1 cellular context compared by ENCODE assay signal in the genomic region with DNA sequence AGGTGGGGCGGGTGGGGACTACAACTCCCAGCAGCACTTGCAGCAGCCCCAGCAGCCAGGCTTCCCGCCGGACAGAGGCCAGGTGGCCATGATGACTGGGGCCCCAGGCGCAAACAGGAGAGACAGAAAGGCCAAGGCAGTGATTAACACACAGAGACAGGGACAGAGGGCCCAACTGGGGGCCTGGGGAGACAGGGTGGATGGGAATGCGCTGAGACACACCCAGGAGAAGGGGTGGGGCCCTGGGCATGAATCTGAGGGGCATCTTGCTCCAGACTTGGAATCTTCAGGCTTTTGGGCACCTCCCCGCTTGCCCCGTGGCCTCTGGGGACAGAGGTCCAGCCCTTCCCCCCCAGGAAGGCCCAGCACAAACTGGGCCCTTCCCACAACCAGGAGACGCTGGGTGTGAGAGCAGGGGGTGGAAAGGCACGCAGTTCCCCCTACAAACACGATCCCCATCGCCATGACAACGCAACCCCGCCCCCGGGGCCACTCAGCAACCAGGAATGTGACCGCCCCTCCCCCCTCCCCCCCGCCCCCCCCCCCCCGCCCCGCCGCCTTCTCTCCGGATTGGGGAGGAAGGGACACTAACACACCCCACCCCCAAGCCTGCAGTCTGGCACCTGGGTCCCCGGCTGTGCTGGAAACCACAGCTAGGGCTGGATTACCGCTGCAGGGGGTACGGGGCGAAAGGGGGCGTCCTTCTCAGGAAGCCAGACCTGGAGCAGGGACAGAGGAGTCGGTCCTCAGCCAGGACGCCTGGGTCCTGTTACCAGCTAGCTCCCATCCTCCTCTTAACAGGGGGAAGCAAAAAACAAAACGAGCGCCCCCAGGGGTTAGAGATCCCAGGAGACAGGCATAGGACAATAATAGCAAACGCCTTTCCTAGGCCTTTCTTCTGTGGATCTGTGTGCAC.
TF ChIP-seq lines count a peak whose summit lies in the region.

No MANE protein-coding gene starts in this region.

TF ChIP-seq in HepG2, 621 proteins besides CTCF, POLR2A, EP300 and RAD21 (continued from another document and continues in another):
- TF ChIP-seq, protein P1, sequence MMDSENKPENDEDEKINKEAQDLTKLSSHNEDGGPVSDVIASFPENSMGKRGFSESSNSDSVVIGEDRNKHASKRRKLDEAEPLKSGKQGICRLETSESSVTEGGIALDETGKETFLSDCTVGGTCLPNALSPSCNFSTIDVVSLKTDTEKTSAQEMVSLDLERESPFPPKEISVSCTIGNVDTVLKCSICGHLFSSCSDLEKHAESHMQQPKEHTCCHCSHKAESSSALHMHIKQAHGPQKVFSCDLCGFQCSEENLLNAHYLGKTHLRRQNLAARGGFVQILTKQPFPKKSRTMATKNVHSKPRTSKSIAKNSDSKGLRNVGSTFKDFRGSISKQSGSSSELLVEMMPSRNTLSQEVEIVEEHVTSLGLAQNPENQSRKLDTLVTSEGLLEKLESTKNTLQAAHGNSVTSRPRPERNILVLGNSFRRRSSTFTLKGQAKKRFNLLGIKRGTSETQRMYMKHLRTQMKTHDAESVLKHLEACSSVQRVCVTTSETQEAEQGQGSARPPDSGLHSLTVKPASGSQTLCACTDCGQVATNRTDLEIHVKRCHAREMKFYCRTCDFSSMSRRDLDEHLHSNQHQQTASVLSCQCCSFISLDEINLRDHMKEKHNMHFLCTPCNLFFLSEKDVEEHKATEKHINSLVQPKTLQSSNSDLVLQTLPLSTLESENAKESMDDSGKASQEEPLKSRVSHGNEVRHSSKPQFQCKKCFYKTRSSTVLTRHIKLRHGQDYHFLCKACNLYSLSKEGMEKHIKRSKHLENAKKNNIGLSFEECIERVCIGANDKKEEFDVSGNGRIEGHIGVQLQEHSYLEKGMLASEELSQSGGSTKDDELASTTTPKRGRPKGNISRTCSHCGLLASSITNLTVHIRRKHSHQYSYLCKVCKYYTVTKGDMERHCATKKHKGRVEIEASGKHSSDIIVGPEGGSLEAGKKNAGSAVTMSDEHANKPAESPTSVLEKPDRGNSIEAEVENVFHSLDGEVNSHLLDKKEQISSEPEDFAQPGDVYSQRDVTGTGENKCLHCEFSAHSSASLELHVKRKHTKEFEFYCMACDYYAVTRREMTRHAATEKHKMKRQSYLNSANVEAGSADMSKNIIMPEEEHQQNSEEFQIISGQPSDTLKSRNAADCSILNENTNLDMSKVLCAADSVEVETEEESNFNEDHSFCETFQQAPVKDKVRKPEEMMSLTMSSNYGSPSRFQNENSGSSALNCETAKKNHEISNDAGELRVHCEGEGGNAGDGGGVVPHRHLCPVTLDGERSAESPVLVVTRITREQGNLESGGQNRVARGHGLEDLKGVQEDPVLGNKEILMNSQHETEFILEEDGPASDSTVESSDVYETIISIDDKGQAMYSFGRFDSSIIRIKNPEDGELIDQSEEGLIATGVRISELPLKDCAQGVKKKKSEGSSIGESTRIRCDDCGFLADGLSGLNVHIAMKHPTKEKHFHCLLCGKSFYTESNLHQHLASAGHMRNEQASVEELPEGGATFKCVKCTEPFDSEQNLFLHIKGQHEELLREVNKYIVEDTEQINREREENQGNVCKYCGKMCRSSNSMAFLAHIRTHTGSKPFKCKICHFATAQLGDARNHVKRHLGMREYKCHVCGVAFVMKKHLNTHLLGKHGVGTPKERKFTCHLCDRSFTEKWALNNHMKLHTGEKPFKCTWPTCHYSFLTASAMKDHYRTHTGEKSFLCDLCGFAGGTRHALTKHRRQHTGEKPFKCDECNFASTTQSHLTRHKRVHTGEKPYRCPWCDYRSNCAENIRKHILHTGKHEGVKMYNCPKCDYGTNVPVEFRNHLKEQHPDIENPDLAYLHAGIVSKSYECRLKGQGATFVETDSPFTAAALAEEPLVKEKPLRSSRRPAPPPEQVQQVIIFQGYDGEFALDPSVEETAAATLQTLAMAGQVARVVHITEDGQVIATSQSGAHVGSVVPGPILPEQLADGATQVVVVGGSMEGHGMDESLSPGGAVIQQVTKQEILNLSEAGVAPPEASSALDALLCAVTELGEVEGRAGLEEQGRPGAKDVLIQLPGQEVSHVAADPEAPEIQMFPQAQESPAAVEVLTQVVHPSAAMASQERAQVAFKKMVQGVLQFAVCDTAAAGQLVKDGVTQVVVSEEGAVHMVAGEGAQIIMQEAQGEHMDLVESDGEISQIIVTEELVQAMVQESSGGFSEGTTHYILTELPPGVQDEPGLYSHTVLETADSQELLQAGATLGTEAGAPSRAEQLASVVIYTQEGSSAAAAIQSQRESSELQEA (CRISPR knock-in tag; IDR thresholded peaks at IDR 0.05; ENCODE audit: not compliant biosample characterization) = no peak
- TF ChIP-seq GABPB1 (CRISPR knock-in tag; IDR thresholded peaks at IDR 0.05) (peak; percentile 85), NCOR1 (IDR thresholded peaks at IDR 0.05; ENCODE audit: borderline replicate concordance, low read length) (0 out of 2 replicates have a peak, but pooled peaks have one; percentile 25), PHF21A (CRISPR knock-in tag; IDR thresholded peaks at IDR 0.05) (no peak), RNF2 (conservative IDR thresholded peaks at IDR 0.05; ENCODE audit: low read depth) (no peak), GATAD1 (CRISPR knock-in tag; IDR thresholded peaks at IDR 0.05) (peak; percentile 70), ETV5 (CRISPR knock-in tag; IDR thresholded peaks at IDR 0.05; ENCODE audit: borderline replicate concordance) (peak; percentile 7; the same call in 1 of the 2 replicates), ZNF780A (CRISPR knock-in tag; IDR thresholded peaks at IDR 0.05) (no peak), HES4 (CRISPR knock-in tag; IDR thresholded peaks at IDR 0.05; ENCODE audit: borderline replicate concordance) (no peak), ZKSCAN5 (CRISPR knock-in tag; IDR thresholded peaks at IDR 0.05) (no peak), ZNF282 (IDR thresholded peaks at IDR 0.05; ENCODE audit: partially characterized antibody) (no peak), YY1 (IDR thresholded peaks at IDR 0.05; ENCODE audit: insufficient read depth, insufficient replicate concordance, low read depth, low read length) (peak; percentile 91), TAF1 (CRISPR knock-in tag; IDR thresholded peaks at IDR 0.05) (no peak), ZC3H4 (CRISPR knock-in tag; IDR thresholded peaks at IDR 0.05; ENCODE audit: borderline replicate concordance) (peak; percentile 78; the same call in 1 of the 2 replicates), NONO (IDR thresholded peaks at IDR 0.05) (no peak), NONO (CRISPR knock-in tag; conservative IDR thresholded peaks at IDR 0.05) (peak; percentile 68), SIX1 (CRISPR knock-in tag; IDR thresholded peaks at IDR 0.05; ENCODE audit: borderline replicate concordance) (no peak), CHCHD3 (CRISPR knock-in tag; IDR thresholded peaks at IDR 0.05) (no peak), ZNF614 (CRISPR knock-in tag; IDR thresholded peaks at IDR 0.05; ENCODE audit: borderline replicate concordance) (peak; percentile 6; the same call in 1 of the 2 replicates), NCOA2 (CRISPR knock-in tag; IDR thresholded peaks at IDR 0.05) (0 out of 2 replicates have a peak, but pooled peaks have one; percentile 42), ZBTB42 (CRISPR knock-in tag; IDR thresholded peaks at IDR 0.05) (no peak), SUZ12 (IDR thresholded peaks at IDR 0.05; ENCODE audit: low read depth, low read length) (peak; percentile 44; the same call in 1 of the 2 replicates), NCOA5 (CRISPR knock-in tag; IDR thresholded peaks at IDR 0.05) (no peak), RFX1 (IDR thresholded peaks at IDR 0.05) (peak; percentile 81), ZNF737 (CRISPR knock-in tag; IDR thresholded peaks at IDR 0.05; ENCODE audit: borderline replicate concordance) (no peak), KAT8 (CRISPR knock-in tag; IDR thresholded peaks at IDR 0.05) (no peak; the same call in 1 of the 2 replicates)
- TF ChIP-seq, protein P2, sequence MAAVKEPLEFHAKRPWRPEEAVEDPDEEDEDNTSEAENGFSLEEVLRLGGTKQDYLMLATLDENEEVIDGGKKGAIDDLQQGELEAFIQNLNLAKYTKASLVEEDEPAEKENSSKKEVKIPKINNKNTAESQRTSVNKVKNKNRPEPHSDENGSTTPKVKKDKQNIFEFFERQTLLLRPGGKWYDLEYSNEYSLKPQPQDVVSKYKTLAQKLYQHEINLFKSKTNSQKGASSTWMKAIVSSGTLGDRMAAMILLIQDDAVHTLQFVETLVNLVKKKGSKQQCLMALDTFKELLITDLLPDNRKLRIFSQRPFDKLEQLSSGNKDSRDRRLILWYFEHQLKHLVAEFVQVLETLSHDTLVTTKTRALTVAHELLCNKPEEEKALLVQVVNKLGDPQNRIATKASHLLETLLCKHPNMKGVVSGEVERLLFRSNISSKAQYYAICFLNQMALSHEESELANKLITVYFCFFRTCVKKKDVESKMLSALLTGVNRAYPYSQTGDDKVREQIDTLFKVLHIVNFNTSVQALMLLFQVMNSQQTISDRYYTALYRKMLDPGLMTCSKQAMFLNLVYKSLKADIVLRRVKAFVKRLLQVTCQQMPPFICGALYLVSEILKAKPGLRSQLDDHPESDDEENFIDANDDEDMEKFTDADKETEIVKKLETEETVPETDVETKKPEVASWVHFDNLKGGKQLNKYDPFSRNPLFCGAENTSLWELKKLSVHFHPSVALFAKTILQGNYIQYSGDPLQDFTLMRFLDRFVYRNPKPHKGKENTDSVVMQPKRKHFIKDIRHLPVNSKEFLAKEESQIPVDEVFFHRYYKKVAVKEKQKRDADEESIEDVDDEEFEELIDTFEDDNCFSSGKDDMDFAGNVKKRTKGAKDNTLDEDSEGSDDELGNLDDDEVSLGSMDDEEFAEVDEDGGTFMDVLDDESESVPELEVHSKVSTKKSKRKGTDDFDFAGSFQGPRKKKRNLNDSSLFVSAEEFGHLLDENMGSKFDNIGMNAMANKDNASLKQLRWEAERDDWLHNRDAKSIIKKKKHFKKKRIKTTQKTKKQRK (IDR thresholded peaks at IDR 0.05; ENCODE audit: low read length) = no peak
- TF ChIP-seq, protein P3, sequence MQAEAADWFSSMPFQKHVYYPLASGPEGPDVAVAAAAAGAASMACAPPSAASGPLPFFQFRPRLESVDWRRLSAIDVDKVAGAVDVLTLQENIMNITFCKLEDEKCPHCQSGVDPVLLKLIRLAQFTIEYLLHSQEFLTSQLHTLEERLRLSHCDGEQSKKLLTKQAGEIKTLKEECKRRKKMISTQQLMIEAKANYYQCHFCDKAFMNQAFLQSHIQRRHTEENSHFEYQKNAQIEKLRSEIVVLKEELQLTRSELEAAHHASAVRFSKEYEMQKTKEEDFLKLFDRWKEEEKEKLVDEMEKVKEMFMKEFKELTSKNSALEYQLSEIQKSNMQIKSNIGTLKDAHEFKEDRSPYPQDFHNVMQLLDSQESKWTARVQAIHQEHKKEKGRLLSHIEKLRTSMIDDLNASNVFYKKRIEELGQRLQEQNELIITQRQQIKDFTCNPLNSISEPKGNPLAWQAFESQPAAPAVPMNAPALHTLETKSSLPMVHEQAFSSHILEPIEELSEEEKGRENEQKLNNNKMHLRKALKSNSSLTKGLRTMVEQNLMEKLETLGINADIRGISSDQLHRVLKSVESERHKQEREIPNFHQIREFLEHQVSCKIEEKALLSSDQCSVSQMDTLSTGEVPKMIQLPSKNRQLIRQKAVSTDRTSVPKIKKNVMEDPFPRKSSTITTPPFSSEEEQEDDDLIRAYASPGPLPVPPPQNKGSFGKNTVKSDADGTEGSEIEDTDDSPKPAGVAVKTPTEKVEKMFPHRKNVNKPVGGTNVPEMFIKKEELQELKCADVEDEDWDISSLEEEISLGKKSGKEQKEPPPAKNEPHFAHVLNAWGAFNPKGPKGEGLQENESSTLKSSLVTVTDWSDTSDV (CRISPR knock-in tag; IDR thresholded peaks at IDR 0.05) = no peak
- TF ChIP-seq, protein P4, sequence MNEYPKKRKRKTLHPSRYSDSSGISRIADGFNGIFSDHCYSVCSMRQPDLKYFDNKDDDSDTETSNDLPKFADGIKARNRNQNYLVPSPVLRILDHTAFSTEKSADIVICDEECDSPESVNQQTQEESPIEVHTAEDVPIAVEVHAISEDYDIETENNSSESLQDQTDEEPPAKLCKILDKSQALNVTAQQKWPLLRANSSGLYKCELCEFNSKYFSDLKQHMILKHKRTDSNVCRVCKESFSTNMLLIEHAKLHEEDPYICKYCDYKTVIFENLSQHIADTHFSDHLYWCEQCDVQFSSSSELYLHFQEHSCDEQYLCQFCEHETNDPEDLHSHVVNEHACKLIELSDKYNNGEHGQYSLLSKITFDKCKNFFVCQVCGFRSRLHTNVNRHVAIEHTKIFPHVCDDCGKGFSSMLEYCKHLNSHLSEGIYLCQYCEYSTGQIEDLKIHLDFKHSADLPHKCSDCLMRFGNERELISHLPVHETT (CRISPR knock-in tag; conservative IDR thresholded peaks at IDR 0.05) = 0 out of 2 replicates have a peak, but pooled peaks have one; percentile 38
- TF ChIP-seq, protein P5, sequence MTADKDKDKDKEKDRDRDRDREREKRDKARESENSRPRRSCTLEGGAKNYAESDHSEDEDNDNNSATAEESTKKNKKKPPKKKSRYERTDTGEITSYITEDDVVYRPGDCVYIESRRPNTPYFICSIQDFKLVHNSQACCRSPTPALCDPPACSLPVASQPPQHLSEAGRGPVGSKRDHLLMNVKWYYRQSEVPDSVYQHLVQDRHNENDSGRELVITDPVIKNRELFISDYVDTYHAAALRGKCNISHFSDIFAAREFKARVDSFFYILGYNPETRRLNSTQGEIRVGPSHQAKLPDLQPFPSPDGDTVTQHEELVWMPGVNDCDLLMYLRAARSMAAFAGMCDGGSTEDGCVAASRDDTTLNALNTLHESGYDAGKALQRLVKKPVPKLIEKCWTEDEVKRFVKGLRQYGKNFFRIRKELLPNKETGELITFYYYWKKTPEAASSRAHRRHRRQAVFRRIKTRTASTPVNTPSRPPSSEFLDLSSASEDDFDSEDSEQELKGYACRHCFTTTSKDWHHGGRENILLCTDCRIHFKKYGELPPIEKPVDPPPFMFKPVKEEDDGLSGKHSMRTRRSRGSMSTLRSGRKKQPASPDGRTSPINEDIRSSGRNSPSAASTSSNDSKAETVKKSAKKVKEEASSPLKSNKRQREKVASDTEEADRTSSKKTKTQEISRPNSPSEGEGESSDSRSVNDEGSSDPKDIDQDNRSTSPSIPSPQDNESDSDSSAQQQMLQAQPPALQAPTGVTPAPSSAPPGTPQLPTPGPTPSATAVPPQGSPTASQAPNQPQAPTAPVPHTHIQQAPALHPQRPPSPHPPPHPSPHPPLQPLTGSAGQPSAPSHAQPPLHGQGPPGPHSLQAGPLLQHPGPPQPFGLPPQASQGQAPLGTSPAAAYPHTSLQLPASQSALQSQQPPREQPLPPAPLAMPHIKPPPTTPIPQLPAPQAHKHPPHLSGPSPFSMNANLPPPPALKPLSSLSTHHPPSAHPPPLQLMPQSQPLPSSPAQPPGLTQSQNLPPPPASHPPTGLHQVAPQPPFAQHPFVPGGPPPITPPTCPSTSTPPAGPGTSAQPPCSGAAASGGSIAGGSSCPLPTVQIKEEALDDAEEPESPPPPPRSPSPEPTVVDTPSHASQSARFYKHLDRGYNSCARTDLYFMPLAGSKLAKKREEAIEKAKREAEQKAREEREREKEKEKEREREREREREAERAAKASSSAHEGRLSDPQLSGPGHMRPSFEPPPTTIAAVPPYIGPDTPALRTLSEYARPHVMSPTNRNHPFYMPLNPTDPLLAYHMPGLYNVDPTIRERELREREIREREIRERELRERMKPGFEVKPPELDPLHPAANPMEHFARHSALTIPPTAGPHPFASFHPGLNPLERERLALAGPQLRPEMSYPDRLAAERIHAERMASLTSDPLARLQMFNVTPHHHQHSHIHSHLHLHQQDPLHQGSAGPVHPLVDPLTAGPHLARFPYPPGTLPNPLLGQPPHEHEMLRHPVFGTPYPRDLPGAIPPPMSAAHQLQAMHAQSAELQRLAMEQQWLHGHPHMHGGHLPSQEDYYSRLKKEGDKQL (CRISPR knock-in tag; IDR thresholded peaks at IDR 0.05; ENCODE audit: low read depth) = 0 out of 2 replicates have a peak, but pooled peaks have one; percentile 7
